Comparison of ENCODE assay signal across 13 cellular contexts in genomic region chr16:2329532-2329931, GRCh38.
"Had no signal": no experiment of that assay in that cellular context is flagged by ENCODE, and none has a peak within 500 bp of the region (broad histone marks: within the 10 kb centered on the region; RNA-seq: fewer than 3 reads in every experiment).

No MANE protein-coding gene starts in this region.

- H3K4me3 ChIP-seq: left ventricle myocardium inferior, mucosa of descending colon, pancreas had no signal

- ATAC-seq: foreskin keratinocyte; mucosa of descending colon; naive thymus-derived CD8-positive, alpha-beta T cell; pancreas; right cardiac atrium had no signal

- H3K27me3 ChIP-seq: pancreas had no signal

- H3K9me3 ChIP-seq: left ventricle myocardium inferior, mucosa of descending colon, pancreas had no signal

- DNase-seq: endodermal cell; erythroblast; foreskin keratinocyte; immature natural killer cell; left ventricle myocardium inferior; mammary epithelial cell; mucosa of descending colon; naive thymus-derived CD8-positive, alpha-beta T cell; pancreas; right cardiac atrium; small intestine; stimulated activated CD4-positive, alpha-beta T cell treated with anti-CD3 and anti-CD28 coated beads, Interleukin-12 subunit alpha, Interleukin-12 subunit beta, amount 100 ng/mL, for 4 hours; stimulated activated naive CD4-positive, alpha-beta T cell had no signal

- H3K27ac ChIP-seq: foreskin keratinocyte, left ventricle myocardium inferior, pancreas had no signal

- H3K4me1 ChIP-seq: foreskin keratinocyte, left ventricle myocardium inferior, pancreas had no signal
